In genomic region chr3:138114431-138114918, GRCh38 we compare ENCODE assay signal across 1 cellular context.
TF ChIP-seq lines count a peak whose summit lies in the region.

No MANE protein-coding gene starts in this region.

TF ChIP-seq in GM23338, 12 proteins besides CTCF, POLR2A, EP300 and RAD21 (continued from another document):
- TF ChIP-seq, protein P1, sequence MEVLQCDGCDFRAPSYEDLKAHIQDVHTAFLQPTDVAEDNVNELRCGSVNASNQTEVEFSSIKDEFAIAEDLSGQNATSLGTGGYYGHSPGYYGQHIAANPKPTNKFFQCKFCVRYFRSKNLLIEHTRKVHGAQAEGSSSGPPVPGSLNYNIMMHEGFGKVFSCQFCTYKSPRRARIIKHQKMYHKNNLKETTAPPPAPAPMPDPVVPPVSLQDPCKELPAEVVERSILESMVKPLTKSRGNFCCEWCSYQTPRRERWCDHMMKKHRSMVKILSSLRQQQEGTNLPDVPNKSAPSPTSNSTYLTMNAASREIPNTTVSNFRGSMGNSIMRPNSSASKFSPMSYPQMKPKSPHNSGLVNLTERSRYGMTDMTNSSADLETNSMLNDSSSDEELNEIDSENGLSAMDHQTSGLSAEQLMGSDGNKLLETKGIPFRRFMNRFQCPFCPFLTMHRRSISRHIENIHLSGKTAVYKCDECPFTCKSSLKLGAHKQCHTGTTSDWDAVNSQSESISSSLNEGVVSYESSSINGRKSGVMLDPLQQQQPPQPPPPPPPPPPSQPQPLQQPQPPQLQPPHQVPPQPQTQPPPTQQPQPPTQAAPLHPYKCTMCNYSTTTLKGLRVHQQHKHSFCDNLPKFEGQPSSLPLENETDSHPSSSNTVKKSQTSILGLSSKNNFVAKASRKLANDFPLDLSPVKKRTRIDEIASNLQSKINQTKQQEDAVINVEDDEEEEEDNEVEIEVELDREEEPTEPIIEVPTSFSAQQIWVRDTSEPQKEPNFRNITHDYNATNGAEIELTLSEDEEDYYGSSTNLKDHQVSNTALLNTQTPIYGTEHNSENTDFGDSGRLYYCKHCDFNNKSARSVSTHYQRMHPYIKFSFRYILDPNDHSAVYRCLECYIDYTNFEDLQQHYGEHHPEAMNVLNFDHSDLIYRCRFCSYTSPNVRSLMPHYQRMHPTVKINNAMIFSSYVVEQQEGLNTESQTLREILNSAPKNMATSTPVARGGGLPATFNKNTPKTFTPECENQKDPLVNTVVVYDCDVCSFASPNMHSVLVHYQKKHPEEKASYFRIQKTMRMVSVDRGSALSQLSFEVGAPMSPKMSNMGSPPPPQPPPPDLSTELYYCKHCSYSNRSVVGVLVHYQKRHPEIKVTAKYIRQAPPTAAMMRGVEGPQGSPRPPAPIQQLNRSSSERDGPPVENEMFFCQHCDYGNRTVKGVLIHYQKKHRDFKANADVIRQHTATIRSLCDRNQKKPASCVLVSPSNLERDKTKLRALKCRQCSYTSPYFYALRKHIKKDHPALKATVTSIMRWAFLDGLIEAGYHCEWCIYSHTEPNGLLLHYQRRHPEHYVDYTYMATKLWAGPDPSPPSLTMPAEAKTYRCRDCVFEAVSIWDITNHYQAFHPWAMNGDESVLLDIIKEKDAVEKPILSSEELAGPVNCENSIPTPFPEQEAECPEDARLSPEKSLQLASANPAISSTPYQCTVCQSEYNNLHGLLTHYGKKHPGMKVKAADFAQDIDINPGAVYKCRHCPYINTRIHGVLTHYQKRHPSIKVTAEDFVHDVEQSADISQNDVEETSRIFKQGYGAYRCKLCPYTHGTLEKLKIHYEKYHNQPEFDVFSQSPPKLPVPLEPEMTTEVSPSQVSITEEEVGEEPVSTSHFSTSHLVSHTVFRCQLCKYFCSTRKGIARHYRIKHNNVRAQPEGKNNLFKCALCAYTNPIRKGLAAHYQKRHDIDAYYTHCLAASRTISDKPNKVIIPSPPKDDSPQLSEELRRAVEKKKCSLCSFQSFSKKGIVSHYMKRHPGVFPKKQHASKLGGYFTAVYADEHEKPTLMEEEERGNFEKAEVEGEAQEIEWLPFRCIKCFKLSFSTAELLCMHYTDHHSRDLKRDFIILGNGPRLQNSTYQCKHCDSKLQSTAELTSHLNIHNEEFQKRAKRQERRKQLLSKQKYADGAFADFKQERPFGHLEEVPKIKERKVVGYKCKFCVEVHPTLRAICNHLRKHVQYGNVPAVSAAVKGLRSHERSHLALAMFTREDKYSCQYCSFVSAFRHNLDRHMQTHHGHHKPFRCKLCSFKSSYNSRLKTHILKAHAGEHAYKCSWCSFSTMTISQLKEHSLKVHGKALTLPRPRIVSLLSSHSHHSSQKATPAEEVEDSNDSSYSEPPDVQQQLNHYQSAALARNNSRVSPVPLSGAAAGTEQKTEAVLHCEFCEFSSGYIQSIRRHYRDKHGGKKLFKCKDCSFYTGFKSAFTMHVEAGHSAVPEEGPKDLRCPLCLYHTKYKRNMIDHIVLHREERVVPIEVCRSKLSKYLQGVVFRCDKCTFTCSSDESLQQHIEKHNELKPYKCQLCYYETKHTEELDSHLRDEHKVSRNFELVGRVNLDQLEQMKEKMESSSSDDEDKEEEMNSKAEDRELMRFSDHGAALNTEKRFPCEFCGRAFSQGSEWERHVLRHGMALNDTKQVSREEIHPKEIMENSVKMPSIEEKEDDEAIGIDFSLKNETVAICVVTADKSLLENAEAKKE (CRISPR knock-in tag; IDR thresholded peaks at IDR 0.05) = no peak
- no peak for TF ChIP-seq NANOG (IDR thresholded peaks at IDR 0.05; ENCODE audit: borderline replicate concordance)
- no peak for TF ChIP-seq ETS1 (IDR thresholded peaks at IDR 0.05)
- no peak for TF ChIP-seq STAT1 (IDR thresholded peaks at IDR 0.05; ENCODE audit: unreplicated experiment)
